1 cellular context compared by ENCODE assay signal in genomic region chr2:96816127-96816835, GRCh38.
TF ChIP-seq lines count a peak whose summit lies in the region.

Gene CNNM3, plus strand, starts transcription at chr2:96816268. Its CDS starts 10 bp downstream, at chr2:96816278.

TF ChIP-seq in HepG2, 621 proteins besides CTCF, POLR2A, EP300 and RAD21 (continued from another document and continues in another):
- peak; percentile 80 for TF ChIP-seq ZSCAN31 (CRISPR knock-in tag; IDR thresholded peaks at IDR 0.05; ENCODE audit: low read depth)
- no peak for TF ChIP-seq NFE2 (CRISPR knock-in tag; IDR thresholded peaks at IDR 0.05)
- TF ChIP-seq NFKB2 (CRISPR knock-in tag; IDR thresholded peaks at IDR 0.05; ENCODE audit: borderline replicate concordance), result peak; percentile 81; the same call in 1 of the 2 replicates
- TF ChIP-seq GZF1 (CRISPR knock-in tag; IDR thresholded peaks at IDR 0.05), result no peak
- peak; percentile 68; the same call in 1 of the 2 replicates for TF ChIP-seq DNMT1 (CRISPR knock-in tag; IDR thresholded peaks at IDR 0.05)
- no peak for TF ChIP-seq NONO (IDR thresholded peaks at IDR 0.05)
- peak; percentile 88 for TF ChIP-seq NONO (CRISPR knock-in tag; conservative IDR thresholded peaks at IDR 0.05)
- no peak for TF ChIP-seq ZBTB3 (CRISPR knock-in tag; IDR thresholded peaks at IDR 0.05; ENCODE audit: borderline replicate concordance, low read depth)
- TF ChIP-seq ZNF691 (CRISPR knock-in tag; IDR thresholded peaks at IDR 0.05; ENCODE audit: borderline replicate concordance, low read depth), result peak; percentile 85
- TF ChIP-seq NCOR1 (IDR thresholded peaks at IDR 0.05; ENCODE audit: borderline replicate concordance, low read length), result peak; percentile 19; the same call in 1 of the 2 replicates
- peak; percentile 79 for TF ChIP-seq THAP11 (CRISPR knock-in tag; IDR thresholded peaks at IDR 0.05)
- TF ChIP-seq ZNF883 (CRISPR knock-in tag; IDR thresholded peaks at IDR 0.05; ENCODE audit: not compliant biosample characterization), result peak; percentile 80
- TF ChIP-seq, protein P1, sequence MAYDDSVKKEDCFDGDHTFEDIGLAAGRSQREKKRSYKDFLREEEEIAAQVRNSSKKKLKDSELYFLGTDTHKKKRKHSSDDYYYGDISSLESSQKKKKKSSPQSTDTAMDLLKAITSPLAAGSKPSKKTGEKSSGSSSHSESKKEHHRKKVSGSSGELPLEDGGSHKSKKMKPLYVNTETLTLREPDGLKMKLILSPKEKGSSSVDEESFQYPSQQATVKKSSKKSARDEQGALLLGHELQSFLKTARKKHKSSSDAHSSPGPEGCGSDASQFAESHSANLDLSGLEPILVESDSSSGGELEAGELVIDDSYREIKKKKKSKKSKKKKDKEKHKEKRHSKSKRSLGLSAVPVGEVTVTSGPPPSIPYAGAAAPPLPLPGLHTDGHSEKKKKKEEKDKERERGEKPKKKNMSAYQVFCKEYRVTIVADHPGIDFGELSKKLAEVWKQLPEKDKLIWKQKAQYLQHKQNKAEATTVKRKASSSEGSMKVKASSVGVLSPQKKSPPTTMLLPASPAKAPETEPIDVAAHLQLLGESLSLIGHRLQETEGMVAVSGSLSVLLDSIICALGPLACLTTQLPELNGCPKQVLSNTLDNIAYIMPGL (CRISPR knock-in tag; IDR thresholded peaks at IDR 0.05; ENCODE audit: borderline replicate concordance in 1 of 2, low read depth in 1 of 2), result peak; percentile 95
- peak; percentile 52; the same call in 1 of the 2 replicates for TF ChIP-seq KAT7 (CRISPR knock-in tag; IDR thresholded peaks at IDR 0.05; ENCODE audit: borderline replicate concordance)
- TF ChIP-seq, protein P2, sequence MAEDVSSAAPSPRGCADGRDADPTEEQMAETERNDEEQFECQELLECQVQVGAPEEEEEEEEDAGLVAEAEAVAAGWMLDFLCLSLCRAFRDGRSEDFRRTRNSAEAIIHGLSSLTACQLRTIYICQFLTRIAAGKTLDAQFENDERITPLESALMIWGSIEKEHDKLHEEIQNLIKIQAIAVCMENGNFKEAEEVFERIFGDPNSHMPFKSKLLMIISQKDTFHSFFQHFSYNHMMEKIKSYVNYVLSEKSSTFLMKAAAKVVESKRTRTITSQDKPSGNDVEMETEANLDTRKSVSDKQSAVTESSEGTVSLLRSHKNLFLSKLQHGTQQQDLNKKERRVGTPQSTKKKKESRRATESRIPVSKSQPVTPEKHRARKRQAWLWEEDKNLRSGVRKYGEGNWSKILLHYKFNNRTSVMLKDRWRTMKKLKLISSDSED (CRISPR knock-in tag; IDR thresholded peaks at IDR 0.05), result no peak
- no peak for TF ChIP-seq HNRNPUL1 (IDR thresholded peaks at IDR 0.05; ENCODE audit: low read depth, low read length)
- TF ChIP-seq CC2D1A (CRISPR knock-in tag; IDR thresholded peaks at IDR 0.05), result no peak
- peak; percentile 81; the same call in 1 of the 2 replicates for TF ChIP-seq ZNF891 (CRISPR knock-in tag; IDR thresholded peaks at IDR 0.05)
- no peak for TF ChIP-seq REXO4 (CRISPR knock-in tag; IDR thresholded peaks at IDR 0.05; ENCODE audit: borderline replicate concordance)
- TF ChIP-seq, protein P3, sequence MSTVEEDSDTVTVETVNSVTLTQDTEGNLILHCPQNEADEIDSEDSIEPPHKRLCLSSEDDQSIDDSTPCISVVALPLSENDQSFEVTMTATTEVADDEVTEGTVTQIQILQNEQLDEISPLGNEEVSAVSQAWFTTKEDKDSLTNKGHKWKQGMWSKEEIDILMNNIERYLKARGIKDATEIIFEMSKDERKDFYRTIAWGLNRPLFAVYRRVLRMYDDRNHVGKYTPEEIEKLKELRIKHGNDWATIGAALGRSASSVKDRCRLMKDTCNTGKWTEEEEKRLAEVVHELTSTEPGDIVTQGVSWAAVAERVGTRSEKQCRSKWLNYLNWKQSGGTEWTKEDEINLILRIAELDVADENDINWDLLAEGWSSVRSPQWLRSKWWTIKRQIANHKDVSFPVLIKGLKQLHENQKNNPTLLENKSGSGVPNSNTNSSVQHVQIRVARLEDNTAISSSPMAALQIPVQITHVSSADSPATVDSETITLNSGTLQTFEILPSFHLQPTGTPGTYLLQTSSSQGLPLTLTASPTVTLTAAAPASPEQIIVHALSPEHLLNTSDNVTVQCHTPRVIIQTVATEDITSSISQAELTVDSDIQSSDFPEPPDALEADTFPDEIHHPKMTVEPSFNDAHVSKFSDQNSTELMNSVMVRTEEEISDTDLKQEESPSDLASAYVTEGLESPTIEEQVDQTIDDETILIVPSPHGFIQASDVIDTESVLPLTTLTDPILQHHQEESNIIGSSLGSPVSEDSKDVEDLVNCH (CRISPR knock-in tag; IDR thresholded peaks at IDR 0.05), result 0 out of 2 replicates have a peak, but pooled peaks have one; percentile 60
- no peak for TF ChIP-seq PCBP2 (optimal IDR thresholded peaks at IDR 0.05; ENCODE audit: low read depth, low read length, poor library complexity, severe bottlenecking)
- no peak; the same call in 1 of the 2 replicates for TF ChIP-seq ZNF775 (CRISPR knock-in tag; IDR thresholded peaks at IDR 0.05; ENCODE audit: borderline replicate concordance)
- TF ChIP-seq ZNF326 (CRISPR knock-in tag; IDR thresholded peaks at IDR 0.05; ENCODE audit: borderline replicate concordance), result no peak
- TF ChIP-seq, protein P4, sequence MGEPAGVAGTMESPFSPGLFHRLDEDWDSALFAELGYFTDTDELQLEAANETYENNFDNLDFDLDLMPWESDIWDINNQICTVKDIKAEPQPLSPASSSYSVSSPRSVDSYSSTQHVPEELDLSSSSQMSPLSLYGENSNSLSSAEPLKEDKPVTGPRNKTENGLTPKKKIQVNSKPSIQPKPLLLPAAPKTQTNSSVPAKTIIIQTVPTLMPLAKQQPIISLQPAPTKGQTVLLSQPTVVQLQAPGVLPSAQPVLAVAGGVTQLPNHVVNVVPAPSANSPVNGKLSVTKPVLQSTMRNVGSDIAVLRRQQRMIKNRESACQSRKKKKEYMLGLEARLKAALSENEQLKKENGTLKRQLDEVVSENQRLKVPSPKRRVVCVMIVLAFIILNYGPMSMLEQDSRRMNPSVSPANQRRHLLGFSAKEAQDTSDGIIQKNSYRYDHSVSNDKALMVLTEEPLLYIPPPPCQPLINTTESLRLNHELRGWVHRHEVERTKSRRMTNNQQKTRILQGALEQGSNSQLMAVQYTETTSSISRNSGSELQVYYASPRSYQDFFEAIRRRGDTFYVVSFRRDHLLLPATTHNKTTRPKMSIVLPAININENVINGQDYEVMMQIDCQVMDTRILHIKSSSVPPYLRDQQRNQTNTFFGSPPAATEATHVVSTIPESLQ (CRISPR knock-in tag; conservative IDR thresholded peaks at IDR 0.05), result no peak
- TF ChIP-seq TCF7L2 (IDR thresholded peaks at IDR 0.05; ENCODE audit: low read depth, low read length), result no peak
- TF ChIP-seq, protein P5, sequence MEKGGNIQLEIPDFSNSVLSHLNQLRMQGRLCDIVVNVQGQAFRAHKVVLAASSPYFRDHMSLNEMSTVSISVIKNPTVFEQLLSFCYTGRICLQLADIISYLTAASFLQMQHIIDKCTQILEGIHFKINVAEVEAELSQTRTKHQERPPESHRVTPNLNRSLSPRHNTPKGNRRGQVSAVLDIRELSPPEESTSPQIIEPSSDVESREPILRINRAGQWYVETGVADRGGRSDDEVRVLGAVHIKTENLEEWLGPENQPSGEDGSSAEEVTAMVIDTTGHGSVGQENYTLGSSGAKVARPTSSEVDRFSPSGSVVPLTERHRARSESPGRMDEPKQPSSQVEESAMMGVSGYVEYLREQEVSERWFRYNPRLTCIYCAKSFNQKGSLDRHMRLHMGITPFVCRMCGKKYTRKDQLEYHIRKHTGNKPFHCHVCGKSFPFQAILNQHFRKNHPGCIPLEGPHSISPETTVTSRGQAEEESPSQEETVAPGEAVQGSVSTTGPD (CRISPR knock-in tag; IDR thresholded peaks at IDR 0.05), result no peak
- TF ChIP-seq ATM (IDR thresholded peaks at IDR 0.05; ENCODE audit: borderline replicate concordance), result no peak
- TF ChIP-seq PAWR (CRISPR knock-in tag; IDR thresholded peaks at IDR 0.05; ENCODE audit: borderline replicate concordance), result no peak
- peak; percentile 86; the same call in 1 of the 2 replicates for TF ChIP-seq KDM5B (CRISPR knock-in tag; IDR thresholded peaks at IDR 0.05; ENCODE audit: borderline replicate concordance)
- TF ChIP-seq XRCC5 (optimal IDR thresholded peaks at IDR 0.05; ENCODE audit: low read length), result peak; percentile 56
- peak; percentile 51; the same call in 1 of the 2 replicates for TF ChIP-seq TBX3 (IDR thresholded peaks at IDR 0.05; ENCODE audit: borderline replicate concordance)
- TF ChIP-seq ZNF281 (CRISPR knock-in tag; IDR thresholded peaks at IDR 0.05; ENCODE audit: borderline replicate concordance), result peak; percentile 6; the same call in 1 of the 2 replicates
- TF ChIP-seq THYN1 (CRISPR knock-in tag; IDR thresholded peaks at IDR 0.05; ENCODE audit: borderline replicate concordance, low read depth), result no peak
- TF ChIP-seq E2F5 (CRISPR knock-in tag; conservative IDR thresholded peaks at IDR 0.05), result peak; percentile 62
- no peak for TF ChIP-seq ZNF44 (CRISPR knock-in tag; IDR thresholded peaks at IDR 0.05)
- no peak for TF ChIP-seq SMARCC2 (IDR thresholded peaks at IDR 0.05)
- TF ChIP-seq ZNF563 (CRISPR knock-in tag; IDR thresholded peaks at IDR 0.05), result no peak; the same call in 1 of the 2 replicates
- TF ChIP-seq ZNF350 (CRISPR knock-in tag; IDR thresholded peaks at IDR 0.05; ENCODE audit: borderline replicate concordance, low read depth), result no peak
- no peak for TF ChIP-seq RNF2 (conservative IDR thresholded peaks at IDR 0.05; ENCODE audit: low read depth)
- TF ChIP-seq SP1 (IDR thresholded peaks at IDR 0.05), result no peak
- TF ChIP-seq SP1 (CRISPR knock-in tag; IDR thresholded peaks at IDR 0.05), result peak; percentile 83
- TF ChIP-seq HOXA9 (CRISPR knock-in tag; IDR thresholded peaks at IDR 0.05; ENCODE audit: borderline replicate concordance), result peak; percentile 78; the same call in 1 of the 2 replicates
- TF ChIP-seq ZUFSP (CRISPR knock-in tag; IDR thresholded peaks at IDR 0.05; ENCODE audit: borderline replicate concordance), result no peak
- 0 out of 2 replicates have a peak, but pooled peaks have one; percentile 78 for TF ChIP-seq ZBTB8A (CRISPR knock-in tag; IDR thresholded peaks at IDR 0.05; ENCODE audit: borderline replicate concordance, low read depth)
- no peak for TF ChIP-seq GLMP (CRISPR knock-in tag; IDR thresholded peaks at IDR 0.05; ENCODE audit: borderline replicate concordance)
- TF ChIP-seq JDP2 (CRISPR knock-in tag; IDR thresholded peaks at IDR 0.05; ENCODE audit: borderline replicate concordance), result peak; percentile 32; the same call in 1 of the 2 replicates
- TF ChIP-seq, protein P6, sequence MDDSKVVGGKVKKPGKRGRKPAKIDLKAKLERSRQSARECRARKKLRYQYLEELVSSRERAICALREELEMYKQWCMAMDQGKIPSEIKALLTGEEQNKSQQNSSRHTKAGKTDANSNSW (CRISPR knock-in tag; IDR thresholded peaks at IDR 0.05; ENCODE audit: borderline replicate concordance), result peak; percentile 32; the same call in 1 of the 2 replicates
- peak; percentile 87 for TF ChIP-seq AGO2 (optimal IDR thresholded peaks at IDR 0.05; ENCODE audit: low read depth, low read length)
- TF ChIP-seq ZNF773 (CRISPR knock-in tag; IDR thresholded peaks at IDR 0.05; ENCODE audit: borderline replicate concordance), result peak; percentile 85; the same call in 1 of the 2 replicates
- peak; percentile 53; the same call in 1 of the 2 replicates for TF ChIP-seq ARID2 (CRISPR knock-in tag; IDR thresholded peaks at IDR 0.05; ENCODE audit: borderline replicate concordance)
- no peak for TF ChIP-seq ZNF136 (CRISPR knock-in tag; IDR thresholded peaks at IDR 0.05; ENCODE audit: low read depth)
